In genomic region chr11:118359295-118359958, GRCh38 we compare ENCODE assay signal across 8 cellular contexts.
A peak's percentile ranks its signal among the peaks of the same experiment; 100 is the strongest.
DNase-seq lines count a peak whose midpoint lies in the region; ATAC-seq and TF ChIP-seq lines count a peak whose summit lies in the region.

Gene UBE4A, plus strand, starts transcription at chr11:118359600. Its CDS starts 5,481 bp downstream, at chr11:118365081.

- DNase-seq in AG09319 (ENCODE audit: extremely low read depth, low read depth) (peak; percentile 74), NCI-H524 treated with DMSO at 0.1 percent for 48 hours (lab: John Stamatoyannopoulos, UW) (peak; percentile 60), kidney tubule cell (ENCODE audit: low spot score) (peak; percentile 93)
- peak; percentile 98 to 99 for DNase-seq in activated CD4-positive, alpha-beta T cell treated with anti-CD3 and anti-CD28 coated beads for 4 hours
- DNase-seq in stimulated activated CD4-positive, alpha-beta T cell treated with anti-CD3 and anti-CD28 coated beads, Interleukin-1b, Interleukin-23, amount 100 ng/mL, for 24 hours (ENCODE audit: low read depth in 4 of 4, low spot score in 1 of 4) = peak; percentile 97 to 99 (median 98)

- no peak for TF ChIP-seq CTCF in AG09319 (IDR thresholded peaks at IDR 0.05; ENCODE audit: low read depth, low read length)

- ATAC-seq in GM19043 (IDR thresholded peaks at IDR 0.05; ENCODE audit: low read depth, unreplicated experiment) (peak; percentile 88), HG03439 (IDR thresholded peaks at IDR 0.05; ENCODE audit: unreplicated experiment) (peak; percentile 93)

- peak within 1 kb of the TSS; percentile 70 for H3K27ac ChIP-seq in cingulate gyrus (ENCODE audit: low read depth, low read length)

Comparison
In these comparisons a context has a peak if more than half of its experiments do, and no peak if none do; other contexts are left out.
1. Peak in every context shown above with its lines: DNase-seq, ATAC-seq and H3K27ac ChIP-seq.